In genomic region chr16:31529398-31530312, GRCh38 we compare ENCODE assay signal across 1 cellular context.
TF ChIP-seq lines count a peak whose summit lies in the region.

No MANE protein-coding gene starts in this region.

TF ChIP-seq in WTC11, 78 proteins besides CTCF, POLR2A, EP300 and RAD21 (continued from another document):
- TF ChIP-seq ZSCAN18 (CRISPR knock-in tag; IDR thresholded peaks at IDR 0.05): no peak
- TF ChIP-seq NR1H2 (CRISPR knock-in tag; IDR thresholded peaks at IDR 0.05): no peak
- no peak for TF ChIP-seq ESRRA (CRISPR knock-in tag; IDR thresholded peaks at IDR 0.05; ENCODE audit: borderline replicate concordance)
- no peak for TF ChIP-seq HMGXB4 (CRISPR knock-in tag; IDR thresholded peaks at IDR 0.05)
- no peak for TF ChIP-seq NR3C1 (CRISPR knock-in tag; conservative IDR thresholded peaks at IDR 0.05; ENCODE audit: low read depth)
